ENCODE assay signal across 8 cellular contexts in genomic region chr9:131278421-131279111, GRCh38. TPM values are rescaled to one million over a fixed set of nuclear protein-coding genes. Genes with fewer than 3 reads are reported as not detected.
DNase-seq lines count a peak whose midpoint lies in the region; ATAC-seq and TF ChIP-seq lines count a peak whose summit lies in the region.

No MANE protein-coding gene starts in this region.

- H3K79me2 ChIP-seq in GM23248 (ENCODE audit: insufficient read depth): no peaks in the 10 kb centered on the region
- no peaks in the 10 kb centered on the region for H3K79me2 ChIP-seq in trophoblast cell (ENCODE audit: control insufficient read depth, insufficient read depth, low read length, poor library complexity)

- peaks cover 31% of the 10 kb centered on the region for H3K36me3 Mint-ChIP-seq in dendritic cell treated with granulocyte-macrophage colony-stimulating factor and Interleukin-4, amounts not matched to agents 40 ng/mL and 50 ng/mL, for 4 days (ENCODE audit: low read depth)

- H2BK5ac ChIP-seq in trophoblast cell (ENCODE audit: low read depth, low read length, poor library complexity): no peak overlapping the region

- H3K4me3 Mint-ChIP-seq in dendritic cell treated with granulocyte-macrophage colony-stimulating factor and Interleukin-4, amounts not matched to agents 40 ng/mL and 50 ng/mL, for 4 days: peak overlapping the region; percentile 77

- CTCF ChIA-PET in Panc1 (lab: Charles Lee): no interaction called here

- H3K23ac ChIP-seq in trophoblast cell (ENCODE audit: low read length): no peak overlapping the region

- H4K8ac ChIP-seq in trophoblast cell (ENCODE audit: low read depth, low read length): no peak overlapping the region

- H3K14ac ChIP-seq in trophoblast cell (ENCODE audit: low read length): no peak overlapping the region

- DNase-seq in GM23248: no peak
- no peak for DNase-seq in Panc1 (ENCODE audit: low read depth, low spot score)
- no peak for DNase-seq in trophoblast cell
- no peak for DNase-seq in HuH-7 (ENCODE audit: low spot score)
- no peak for DNase-seq in NCI-H345 treated with DMSO at 0.1 percent for 48 hours (lab: John Stamatoyannopoulos, UW; ENCODE audit: unreplicated experiment)
- no peak for DNase-seq in NOMO-1 (lab: John Stamatoyannopoulos, UW; ENCODE audit: unreplicated experiment in 2 of 2)

- intact Hi-C loops in Panc1 (cut with micrococcal nuclease; ENCODE audit: unreplicated experiment): no loop called here
- intact Hi-C loops in dendritic cell treated with granulocyte-macrophage colony-stimulating factor and Interleukin-4, amounts not matched to agents 40 ng/mL and 50 ng/mL, for 4 days (cut with micrococcal nuclease): loop anchor here (5.0 to 10.0 kb wide), 2 partner anchors 41 to 94 kb away; no protein-coding TSS in a partner anchor

- no peaks in the 10 kb centered on the region for H3F3A ChIP-seq in GM23248 (ENCODE audit: insufficient read depth)

- peaks cover 31% of the 10 kb centered on the region for H3K27me3 Mint-ChIP-seq in dendritic cell treated with granulocyte-macrophage colony-stimulating factor and Interleukin-4, amounts not matched to agents 40 ng/mL and 50 ng/mL, for 4 days

- H3K79me1 ChIP-seq in trophoblast cell (ENCODE audit: low read length): no peaks in the 10 kb centered on the region

- no peak overlapping the region for H2BK120ac ChIP-seq in trophoblast cell (ENCODE audit: insufficient read depth, low read length, poor library complexity)

- H2BK12ac ChIP-seq in trophoblast cell (ENCODE audit: low read length): no peak overlapping the region

- H3K9me3 ChIP-seq in GM23248 (ENCODE audit: low read depth) (no peaks in the 10 kb centered on the region), Panc1 (ENCODE audit: control insufficient read depth, insufficient read depth, low read depth, low read length) (no peaks in the 10 kb centered on the region), trophoblast cell (ENCODE audit: insufficient read depth, low read depth, low read length) (peaks cover 6% of the 10 kb centered on the region)

- H3K9me3 Mint-ChIP-seq in dendritic cell treated with granulocyte-macrophage colony-stimulating factor and Interleukin-4, amounts not matched to agents 40 ng/mL and 50 ng/mL, for 4 days: no peaks in the 10 kb centered on the region

- H2AK5ac ChIP-seq in trophoblast cell (ENCODE audit: low read length): no peak overlapping the region

- 46 to 50% methylated on average over 17 to 18 of the region's 18 CpGs for WGBS in GM23248 (ENCODE audit: low coverage in 1 of 2, low lambda C conversion rate in 2 of 2, missing lambda C conversion rate in 2 of 2), 2 experiments
- whole genome bisulfite sequencing in trophoblast cell (ENCODE audit: extremely low coverage, insufficient coverage, insufficient read length): no CpG with 5 or more reads among the region's 18 CpGs

- H4K91ac ChIP-seq in trophoblast cell (ENCODE audit: low read depth, low read length): no peak overlapping the region

- H3K27me3 ChIP-seq in GM23248 (replicated peaks; ENCODE audit: insufficient read depth) (peaks cover 30% of the 10 kb centered on the region), Panc1 (ENCODE audit: control insufficient read depth, insufficient read depth, low read length) (peaks cover 2% of the 10 kb centered on the region; the same call in 1 of the 2 replicates), trophoblast cell (ENCODE audit: insufficient read depth, low read length) (peaks cover 34% of the 10 kb centered on the region)

- TF ChIP-seq CTCF in Panc1 (IDR thresholded peaks at IDR 0.05): no peak

- H3K4me3 ChIP-seq in GM23248 (no peak overlapping the region), Panc1 (ENCODE audit: low read depth in 2 of 2, low read length in 2 of 2) (peak overlapping the region; percentile 30 to 34; a peak in 2 of 4 replicates), trophoblast cell (ENCODE audit: low read depth, low read length) (no peak overlapping the region)

- H3K18ac ChIP-seq in trophoblast cell (ENCODE audit: low read length): no peak overlapping the region

- POLR2A ChIA-PET in Panc1 (lab: Charles Lee): no interaction called here

- no peak overlapping the region for H3K27ac ChIP-seq in GM23248
- no peak overlapping the region for H3K27ac ChIP-seq in Panc1 (ENCODE audit: low read length)
- H3K27ac ChIP-seq in trophoblast cell (ENCODE audit: low read depth, low read length): no peak overlapping the region

- no peaks in the 10 kb centered on the region for H3K36me3 ChIP-seq in GM23248 (ENCODE audit: low read depth)
- no peaks in the 10 kb centered on the region for H3K36me3 ChIP-seq in Panc1 (ENCODE audit: control insufficient read depth, insufficient read depth, low read length)
- H3K36me3 ChIP-seq in trophoblast cell (ENCODE audit: control insufficient read depth in 1 of 2, insufficient read depth in 2 of 2, low read length in 2 of 2): no peaks in the 10 kb centered on the region

- BruUV-seq in Panc1 (replicated peaks; lab: Mats Ljungman, UMichigan): no TSS peak

- ATAC-seq in Panc1 (no peak), GM21717 (IDR thresholded peaks at IDR 0.05; ENCODE audit: unreplicated experiment) (no peak)

- in situ Hi-C loops in GM23248 (cut with MboI): no loop called here
- in situ Hi-C loops in Panc1 (cut with HindIII; ENCODE audit: low pct_unique_long_range_greater_than_20kb, low sequenced_read_pairs): no loop called here

- H4K20me1 ChIP-seq in GM23248 (ENCODE audit: insufficient read depth): no peaks in the 10 kb centered on the region

- no peaks in the 10 kb centered on the region for H3K4me1 ChIP-seq in GM23248 (ENCODE audit: insufficient read depth)
- no peaks in the 10 kb centered on the region for H3K4me1 ChIP-seq in Panc1 (ENCODE audit: control insufficient read depth, insufficient read depth, low read length)
- peaks cover 2 to 6% of the 10 kb centered on the region in 2 experiments for H3K4me1 ChIP-seq in trophoblast cell (ENCODE audit: control insufficient read depth in 1 of 2, insufficient read depth in 2 of 2, low read length in 2 of 2)

- H3K4ac ChIP-seq in trophoblast cell (ENCODE audit: low read depth, low read length): no peak overlapping the region

- H3K4me2 ChIP-seq in GM23248 (ENCODE audit: unreplicated experiment) (no peak overlapping the region), trophoblast cell (ENCODE audit: low read length) (peak overlapping the region; percentile 40)

- H3K4me1 Mint-ChIP-seq in dendritic cell treated with granulocyte-macrophage colony-stimulating factor and Interleukin-4, amounts not matched to agents 40 ng/mL and 50 ng/mL, for 4 days (ENCODE audit: low read depth): peaks cover 42% of the 10 kb centered on the region

- H3K9ac ChIP-seq in GM23248: no peak overlapping the region
- H3K9ac ChIP-seq in trophoblast cell (ENCODE audit: low read length): no peak overlapping the region

- H4K12ac ChIP-seq in trophoblast cell (ENCODE audit: low read depth, low read length): no peak overlapping the region

- H3K27ac Mint-ChIP-seq in dendritic cell treated with granulocyte-macrophage colony-stimulating factor and Interleukin-4, amounts not matched to agents 40 ng/mL and 50 ng/mL, for 4 days: peak overlapping the region; percentile 92

- peak overlapping the region; percentile 44; the same call in 1 of the 2 replicates for H2AFZ ChIP-seq in GM23248
- no peak overlapping the region for H2AFZ ChIP-seq in trophoblast cell (ENCODE audit: insufficient read depth, low read length, poor library complexity)

- H3K9me2 ChIP-seq in GM23248 (ENCODE audit: insufficient read depth): no peaks in the 10 kb centered on the region

RNA-seq across cellular contexts. Expression of gene FAM78A, which starts 2.3 kb away (rescaled TPM):
- 0.38 and 1.1 TPM in 2 replicates for total RNA-seq in GM23248 (2014; rRNA removed; shearing (Covaris generic))
- polyA plus RNA-seq in GM23248 (2016; fragmentation: Nextera tagmentation; extraction: Ambion mirVana): 0.23 and 0.29 TPM in 2 replicates
- 0.59 TPM for total RNA-seq in Panc1 (2021; ENCODE audit: unreplicated experiment)
- 0.98 TPM for polyA plus RNA-seq in Panc1 (2012; ENCODE audit: insufficient read length)
- polyA plus RNA-seq in trophoblast cell (2013): 0.56 and 0.60 TPM in 2 replicates

RNA-seq across cellular contexts. Expression of gene PLPP7, which starts 11.0 kb away (rescaled TPM):
- 0.13 and 0.32 TPM in 2 replicates for total RNA-seq in GM23248 (2014; rRNA removed; shearing (Covaris generic))
- 0.65 and 0.67 TPM in 2 replicates for polyA plus RNA-seq in GM23248 (2016; fragmentation: Nextera tagmentation; extraction: Ambion mirVana)
- total RNA-seq in Panc1 (2021; ENCODE audit: unreplicated experiment): 3.3 TPM
- polyA plus RNA-seq in Panc1 (2012; ENCODE audit: insufficient read length): 4.7 TPM
- 0.10 and 0.17 TPM in 2 replicates for polyA plus RNA-seq in trophoblast cell (2013)

Comparison
In these comparisons a context has a peak if more than half of its experiments do, and no peak if none do; other contexts are left out.
1. H3K4me3 ChIP-seq: peak in Panc1 (2 of 2); none in GM23248 (single experiment) and trophoblast cell (single experiment).